In genomic region chr10:30968711-30969110, GRCh38 we compare ENCODE assay signal across 24 cellular contexts.
"Had no signal": no experiment of that assay in that cellular context is flagged by ENCODE, and none has a peak within 500 bp of the region (broad histone marks: within the 10 kb centered on the region; RNA-seq: fewer than 3 reads in every experiment).

No MANE protein-coding gene starts in this region.

- H3K4me3 ChIP-seq: body of pancreas, cardiac muscle cell, lower lobe of right lung, sigmoid colon, thyroid gland, upper lobe of right lung had no signal

- H3K4me1 ChIP-seq: body of pancreas had no signal

- ATAC-seq: activated T-cell treated with anti-CD3 and anti-CD28 coated beads, Interleukin-2, amount 50 U/mL, for 4 hours; body of pancreas; lower lobe of right lung; stimulated activated naive CD8-positive, alpha-beta T cell treated with anti-CD3 and anti-CD28 coated beads, Interleukin-15, Interleukin-2, amounts not matched to agents 100 U/mL and 50 U/mL, for 24 hours; upper lobe of right lung had no signal

- H3K27me3 Mint-ChIP-seq: activated naive CD4-positive, alpha-beta T cell treated with anti-CD3 and anti-CD28 coated beads, Interleukin-2, amount 10 ng/mL, durations not matched to agents 7 days and 5 days; dendritic cell treated with granulocyte-macrophage colony-stimulating factor and Interleukin-4, amounts not matched to agents 40 ng/mL and 50 ng/mL, for 4 days; naive B cell had no signal

- H3K36me3 Mint-ChIP-seq: activated naive CD4-positive, alpha-beta T cell treated with anti-CD3 and anti-CD28 coated beads, Interleukin-2, amount 10 ng/mL, durations not matched to agents 7 days and 5 days had no signal

- H3K9me3 Mint-ChIP-seq: activated naive CD4-positive, alpha-beta T cell treated with anti-CD3 and anti-CD28 coated beads, Interleukin-2, amount 10 ng/mL, durations not matched to agents 7 days and 5 days; activated T-cell treated with anti-CD3 and anti-CD28 coated beads, Interleukin-2, amount 50 U/mL, for 4 hours; dendritic cell treated with granulocyte-macrophage colony-stimulating factor and Interleukin-4, amounts not matched to agents 40 ng/mL and 50 ng/mL, for 4 days; neural crest cell had no signal

- DNase-seq: activated CD4-positive, CD25-positive, alpha-beta regulatory T cell treated with anti-CD3 and anti-CD28 coated beads, Interleukin-2, amount 50 U/mL, for 72 hours; activated CD8-positive, alpha-beta memory T cell treated with anti-CD3 and anti-CD28 coated beads, Interleukin-2, amount 50 U/mL, for 48 hours; activated effector memory CD4-positive, alpha-beta T cell treated with anti-CD3 and anti-CD28 coated beads, Interleukin-2, amount 50 U/mL, for 16 hours; activated naive CD4-positive, alpha-beta T cell treated with anti-CD3 and anti-CD28 coated beads, Interleukin-2, amount 10 ng/mL, durations not matched to agents 7 days and 5 days; activated T-cell treated with anti-CD3 and anti-CD28 coated beads, Interleukin-2, amount 50 U/mL, for 4 hours; body of pancreas; effector CD4-positive, alpha-beta T cell; erythroblast; kidney; lower lobe of right lung; naive B cell; occipital lobe; posterior cingulate gyrus; retina; sigmoid colon; stimulated activated CD4-positive, alpha-beta T cell treated with anti-CD3 and anti-CD28 coated beads, Interleukin-4, amount 100 ng/mL, for 1 hour; stimulated activated naive CD8-positive, alpha-beta T cell treated with anti-CD3 and anti-CD28 coated beads, Interleukin-15, Interleukin-2, amounts not matched to agents 100 U/mL and 50 U/mL, for 24 hours; substantia nigra; thyroid gland; upper lobe of right lung; WERI-Rb-1 had no signal

- H3K36me3 ChIP-seq: cardiac muscle cell, lower lobe of right lung, sigmoid colon, thyroid gland, upper lobe of right lung, WERI-Rb-1 had no signal

- H3K27me3 ChIP-seq: body of pancreas, cardiac muscle cell, sigmoid colon, thyroid gland, upper lobe of right lung had no signal

- H3K27ac ChIP-seq: body of pancreas, cardiac muscle cell, lower lobe of right lung, upper lobe of right lung, WERI-Rb-1 had no signal

- H3K9me3 ChIP-seq: body of pancreas, lower lobe of right lung, sigmoid colon, thyroid gland, upper lobe of right lung had no signal

- H3K4me3 Mint-ChIP-seq: activated naive CD4-positive, alpha-beta T cell treated with anti-CD3 and anti-CD28 coated beads, Interleukin-2, amount 10 ng/mL, durations not matched to agents 7 days and 5 days; activated T-cell treated with anti-CD3 and anti-CD28 coated beads, Interleukin-2, amount 50 U/mL, for 4 hours; dendritic cell treated with granulocyte-macrophage colony-stimulating factor and Interleukin-4, amounts not matched to agents 40 ng/mL and 50 ng/mL, for 4 days; naive B cell; neural crest cell had no signal

- H3K27ac Mint-ChIP-seq: activated naive CD4-positive, alpha-beta T cell treated with anti-CD3 and anti-CD28 coated beads, Interleukin-2, amount 10 ng/mL, durations not matched to agents 7 days and 5 days; dendritic cell treated with granulocyte-macrophage colony-stimulating factor and Interleukin-4, amounts not matched to agents 40 ng/mL and 50 ng/mL, for 4 days; naive B cell had no signal
